ENCODE assay signal across 26 cellular contexts in the genomic region with DNA sequence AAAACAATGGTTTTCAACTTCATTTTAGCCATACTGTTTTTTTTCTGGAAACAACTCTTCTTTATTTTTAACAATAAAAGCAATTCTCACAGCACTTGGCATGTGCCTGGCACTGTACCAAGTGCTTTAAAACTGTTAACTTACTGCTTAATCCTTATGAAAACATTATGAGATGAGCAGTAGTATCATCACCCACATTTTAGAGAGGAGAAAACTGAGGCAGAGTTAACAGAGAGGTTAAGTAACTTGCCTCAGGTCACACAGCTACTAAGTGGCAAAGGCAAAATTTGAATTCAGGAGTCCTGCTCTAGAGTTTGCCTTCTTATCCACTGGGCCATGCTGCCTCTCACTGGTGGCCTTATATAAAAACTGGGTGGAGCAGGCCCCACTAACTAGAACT. TPM values are rescaled to one million over a fixed set of nuclear protein-coding genes. Genes with fewer than 3 reads are reported as not detected.
DNase-seq lines count a peak whose midpoint lies in the region; ATAC-seq and TF ChIP-seq lines count a peak whose summit lies in the region.
"Had no signal": no experiment of that assay in that cellular context is flagged by ENCODE, and none has a peak within 500 bp of the region (broad histone marks: within the 10 kb centered on the region; RNA-seq: fewer than 3 reads in every experiment).

No MANE protein-coding gene starts in this region.

- H3K27me3 ChIP-seq in ACC112 (ENCODE audit: insufficient read depth, low read length) = no peaks in the 10 kb centered on the region
- no peaks in the 10 kb centered on the region for H3K27me3 ChIP-seq in dorsolateral prefrontal cortex
- H3K27me3 ChIP-seq: BE2C, neural progenitor cell, spleen, thyroid gland had no signal

- H3K4me3 ChIP-seq in ACC112 (ENCODE audit: low read depth, low read length) (no peak overlapping the region), dorsolateral prefrontal cortex (no peak overlapping the region)
- H3K4me3 ChIP-seq: neural progenitor cell, psoas muscle, spleen, thyroid gland had no signal

- TF ChIP-seq CTCF in dorsolateral prefrontal cortex (IDR thresholded peaks at IDR 0.05 in 54 of 56, conservative IDR thresholded peaks at IDR 0.05 in 2 of 56; ENCODE audit: low read depth in 1 of 56, partially characterized antibody in 56 of 56) (peak in 5 of 56 donors; percentile 4 to 27 (median 14)), neural crest cell (conservative IDR thresholded peaks at IDR 0.05) (no peak)

- no peak overlapping the region for H3K4me3 Mint-ChIP-seq in neural crest cell
- H3K4me3 Mint-ChIP-seq: activated naive CD8-positive, alpha-beta T cell treated with anti-CD3 and anti-CD28 coated beads, Interleukin-2, amount 50 U/mL, for 24 hours; brain; endodermal cell; immature natural killer cell; neural progenitor cell had no signal

- DNase-seq in LHCN-M2 (ENCODE audit: low read depth) = peak; percentile 31
- DNase-seq in dorsolateral prefrontal cortex = no peak
- no peak for DNase-seq in neural crest cell (ENCODE audit: low read depth, low spot score)
- no peak for DNase-seq in OCI-M1 (lab: John Stamatoyannopoulos, UW)
- DNase-seq in pons (ENCODE audit: low spot score) = no peak
- no peak for DNase-seq in foreskin melanocyte
- DNase-seq: activated CD4-positive, alpha-beta T cell treated with anti-CD3 and anti-CD28 coated beads, Interleukin-2, amount 50 U/mL, for 4 hours; activated CD8-positive, alpha-beta memory T cell treated with anti-CD3 and anti-CD28 coated beads, Interleukin-2, amount 50 U/mL, for 48 hours; activated naive CD8-positive, alpha-beta T cell treated with anti-CD3 and anti-CD28 coated beads, Interleukin-2, amount 50 U/mL, for 24 hours; BE2C; COR-L47; DND-41; endodermal cell; immature natural killer cell; left ventricle myocardium superior; NCI-H2107; NK-92 treated with Interleukin-12 subunit alpha and Interleukin-12 subunit beta, amount 100 ng/mL, for 24 hours; psoas muscle; spleen; stimulated activated CD4-positive, alpha-beta T cell treated with anti-CD3 and anti-CD28 coated beads, Interleukin-4, amount 100 ng/mL, for 1 hour; stimulated activated naive CD4-positive, alpha-beta T cell; thyroid gland had no signal

- no peak overlapping the region for H2AFZ ChIP-seq in ACC112 (ENCODE audit: low read length, unreplicated experiment)
- H2AFZ ChIP-seq: neural progenitor cell had no signal

- peaks cover 33% of the 10 kb centered on the region for H3K4me1 ChIP-seq in ACC112 (ENCODE audit: control insufficient read depth, insufficient read depth, low read length, unreplicated experiment)
- H3K4me1 ChIP-seq: BE2C had no signal

- intact Hi-C loops in dorsolateral prefrontal cortex (cut with DNase I) = no loop called here

- H3K27ac ChIP-seq in ACC112 (ENCODE audit: low read depth, low read length) (peak overlapping the region; percentile 33; the same call in 1 of the 2 replicates), dorsolateral prefrontal cortex (peak overlapping the region in 30 of 59 donors; percentile 1 to 74 (median 34))
- H3K27ac ChIP-seq: neural progenitor cell, psoas muscle, spleen, thyroid gland had no signal

- H3K27me3 Mint-ChIP-seq in neural crest cell (ENCODE audit: low read depth) = no peaks in the 10 kb centered on the region
- H3K27me3 Mint-ChIP-seq: brain had no signal

- peak overlapping the region; percentile 35 for H3K27ac Mint-ChIP-seq in neural crest cell (ENCODE audit: unreplicated experiment)
- H3K27ac Mint-ChIP-seq: activated naive CD8-positive, alpha-beta T cell treated with anti-CD3 and anti-CD28 coated beads, Interleukin-2, amount 50 U/mL, for 24 hours; endodermal cell; immature natural killer cell; neural progenitor cell had no signal

- H3K36me3 Mint-ChIP-seq in neural crest cell (ENCODE audit: low read depth) = peaks cover 3% of the 10 kb centered on the region
- H3K36me3 Mint-ChIP-seq: immature natural killer cell, neural progenitor cell had no signal

- peaks cover 38% of the 10 kb centered on the region for H3K4me1 Mint-ChIP-seq in neural crest cell
- H3K4me1 Mint-ChIP-seq: immature natural killer cell had no signal

- H3K36me3 ChIP-seq in ACC112 (ENCODE audit: insufficient read depth, low read length) = peaks cover 4% of the 10 kb centered on the region; the same call in 1 of the 2 replicates
- H3K36me3 ChIP-seq: BE2C, neural progenitor cell, thyroid gland had no signal

- no peak for ATAC-seq in GM21717 (IDR thresholded peaks at IDR 0.05; ENCODE audit: unreplicated experiment)
- ATAC-seq: activated naive CD8-positive, alpha-beta T cell treated with anti-CD3 and anti-CD28 coated beads, Interleukin-2, amount 50 U/mL, for 24 hours; left ventricle myocardium superior; psoas muscle had no signal

- peaks cover 44% of the 10 kb centered on the region for H3K79me2 ChIP-seq in ACC112 (ENCODE audit: control insufficient read depth, insufficient read depth, low read length, unreplicated experiment)

- H3K9me3 Mint-ChIP-seq in neural crest cell = no peaks in the 10 kb centered on the region
- H3K9me3 Mint-ChIP-seq: activated naive CD8-positive, alpha-beta T cell treated with anti-CD3 and anti-CD28 coated beads, Interleukin-2, amount 50 U/mL, for 24 hours; endodermal cell; neural progenitor cell had no signal

RNA-seq across cellular contexts. Expression of a gene that starts 23.2 kb away (rescaled TPM):
- 15.8 and 18.1 TPM in 2 replicates for total RNA-seq in LHCN-M2 (2014; rRNA removed)
- 57.5 TPM for polyA plus RNA-seq in LHCN-M2 (2012)
- 100 to 1,000 TPM; 148 to 308 (median 218) TPM for total RNA-seq in dorsolateral prefrontal cortex
- 46.7 and 52.6 TPM in 2 replicates for total RNA-seq in neural crest cell
